Comparison of ENCODE assay signal across 8 cellular contexts in the genomic region with DNA sequence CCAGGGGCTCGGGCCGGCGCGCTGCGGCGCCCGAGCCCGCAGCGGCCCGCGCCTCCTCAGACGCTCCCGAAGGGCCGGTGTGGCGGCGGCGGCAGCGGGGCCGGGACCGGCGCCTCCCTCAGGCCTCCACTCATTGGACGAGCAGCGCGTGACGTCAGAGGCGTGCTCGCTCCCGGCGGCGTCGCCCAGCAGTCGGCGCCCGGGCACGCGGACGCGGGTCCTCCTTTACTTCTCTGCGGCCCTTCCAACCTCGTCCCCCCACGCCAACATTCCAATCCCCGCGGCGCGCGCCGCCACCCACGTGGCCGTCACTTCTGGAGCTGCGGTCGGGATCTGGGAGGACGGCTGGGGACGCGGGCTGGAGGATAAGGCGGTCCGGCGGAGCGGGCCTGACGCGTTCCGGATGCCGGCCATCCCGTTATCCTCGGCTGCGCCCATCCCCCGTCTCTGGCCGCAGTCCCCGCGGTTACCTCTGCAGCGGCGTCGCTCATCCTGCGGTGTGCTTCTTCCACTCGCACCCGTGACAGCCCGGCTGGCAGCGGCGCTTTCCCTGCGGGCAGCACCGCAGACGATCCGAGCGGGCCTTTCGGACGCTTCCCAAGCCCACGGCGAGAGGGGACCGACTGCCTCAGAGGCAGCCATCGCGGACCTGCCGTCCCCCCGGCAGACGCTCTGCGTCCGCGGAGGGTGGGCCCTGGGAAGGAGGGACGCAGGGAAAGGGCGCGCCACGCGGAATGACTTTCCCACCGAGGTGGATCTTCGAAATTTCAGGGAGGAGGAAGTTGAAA. TPM values are rescaled to one million over a fixed set of nuclear protein-coding genes. Genes with fewer than 3 reads are reported as not detected.
DNase-seq lines count a peak whose midpoint lies in the region; ATAC-seq and TF ChIP-seq lines count a peak whose summit lies in the region.

A gene with protein sequence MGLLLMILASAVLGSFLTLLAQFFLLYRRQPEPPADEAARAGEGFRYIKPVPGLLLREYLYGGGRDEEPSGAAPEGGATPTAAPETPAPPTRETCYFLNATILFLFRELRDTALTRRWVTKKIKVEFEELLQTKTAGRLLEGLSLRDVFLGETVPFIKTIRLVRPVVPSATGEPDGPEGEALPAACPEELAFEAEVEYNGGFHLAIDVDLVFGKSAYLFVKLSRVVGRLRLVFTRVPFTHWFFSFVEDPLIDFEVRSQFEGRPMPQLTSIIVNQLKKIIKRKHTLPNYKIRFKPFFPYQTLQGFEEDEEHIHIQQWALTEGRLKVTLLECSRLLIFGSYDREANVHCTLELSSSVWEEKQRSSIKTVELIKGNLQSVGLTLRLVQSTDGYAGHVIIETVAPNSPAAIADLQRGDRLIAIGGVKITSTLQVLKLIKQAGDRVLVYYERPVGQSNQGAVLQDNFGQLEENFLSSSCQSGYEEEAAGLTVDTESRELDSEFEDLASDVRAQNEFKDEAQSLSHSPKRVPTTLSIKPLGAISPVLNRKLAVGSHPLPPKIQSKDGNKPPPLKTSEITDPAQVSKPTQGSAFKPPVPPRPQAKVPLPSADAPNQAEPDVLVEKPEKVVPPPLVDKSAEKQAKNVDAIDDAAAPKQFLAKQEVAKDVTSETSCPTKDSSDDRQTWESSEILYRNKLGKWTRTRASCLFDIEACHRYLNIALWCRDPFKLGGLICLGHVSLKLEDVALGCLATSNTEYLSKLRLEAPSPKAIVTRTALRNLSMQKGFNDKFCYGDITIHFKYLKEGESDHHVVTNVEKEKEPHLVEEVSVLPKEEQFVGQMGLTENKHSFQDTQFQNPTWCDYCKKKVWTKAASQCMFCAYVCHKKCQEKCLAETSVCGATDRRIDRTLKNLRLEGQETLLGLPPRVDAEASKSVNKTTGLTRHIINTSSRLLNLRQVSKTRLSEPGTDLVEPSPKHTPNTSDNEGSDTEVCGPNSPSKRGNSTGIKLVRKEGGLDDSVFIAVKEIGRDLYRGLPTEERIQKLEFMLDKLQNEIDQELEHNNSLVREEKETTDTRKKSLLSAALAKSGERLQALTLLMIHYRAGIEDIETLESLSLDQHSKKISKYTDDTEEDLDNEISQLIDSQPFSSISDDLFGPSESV (minus strand): TSS at position 81 of the 788 bp plus-strand sequence. CDS start 213 bp downstream, outside the sequence.

- H3K27ac Mint-ChIP-seq in activated naive CD8-positive, alpha-beta T cell: peak within 1 kb of the TSS; percentile 86

- H3K9me3 ChIP-seq in osteoblast (ENCODE audit: low read depth, low read length) (no peaks in the 10 kb centered on the region), testis (no peaks in the 10 kb centered on the region)

- H3K27me3 Mint-ChIP-seq in activated naive CD8-positive, alpha-beta T cell: peaks cover 19% of the 10 kb centered on the region

- POLR2A ChIA-PET in GM10248 (lab: Yijun Ruan, JAX): no interaction called here

- WGBS in testis, 2 donors: 0 to 1% methylated on average over 12 to 75 of the region's 103 CpGs

- no peaks in the 10 kb centered on the region for H3K9me3 Mint-ChIP-seq in activated naive CD8-positive, alpha-beta T cell (ENCODE audit: low read depth)

- peak within 1 kb of the TSS; percentile 89 for H3K4me3 ChIP-seq in osteoblast (ENCODE audit: insufficient read depth, low read length)
- H3K4me3 ChIP-seq in testis: peak within 1 kb of the TSS; percentile 78 to 93

- peak within 1 kb of the TSS; percentile 93 for H3K4me2 ChIP-seq in osteoblast (ENCODE audit: insufficient read depth, low read length)

- peak; percentile 90 for ATAC-seq in HG02571 (IDR thresholded peaks at IDR 0.05; ENCODE audit: unreplicated experiment)

- intact Hi-C loops in testis (cut with DNase I; ENCODE audit: low total_unique reads): no loop called here

- H3K27me3 ChIP-seq in osteoblast (ENCODE audit: insufficient read depth, low read length) (peaks cover 33% of the 10 kb centered on the region), testis (no peaks in the 10 kb centered on the region)

- DNase-seq in GM10248 (ENCODE audit: extremely low spot score) (peak; percentile 94), NCI-H1048 (lab: John Stamatoyannopoulos, UW) (peak; percentile 77), SKM-1 treated with dmso at 0.1 percent for 144 hours (lab: John Stamatoyannopoulos, UW; ENCODE audit: unreplicated experiment) (peak; percentile 79), glomerular visceral epithelial cell (ENCODE audit: extremely low spot score) (peak; percentile 91), osteoblast (ENCODE audit: insufficient read length, low spot score, missing footprints) (peak; percentile 98), testis (peak; percentile 97)

- peaks cover 2% of the 10 kb centered on the region for H3K36me3 Mint-ChIP-seq in activated naive CD8-positive, alpha-beta T cell

- H3K4me1 Mint-ChIP-seq in activated naive CD8-positive, alpha-beta T cell (ENCODE audit: low read depth): peaks cover 35% of the 10 kb centered on the region

- H3K4me3 Mint-ChIP-seq in activated naive CD8-positive, alpha-beta T cell: peak within 1 kb of the TSS; percentile 94

- TF ChIP-seq CTCF in GM10248 (IDR thresholded peaks at IDR 0.05; ENCODE audit: control extremely low read depth, extremely low read depth, low read depth, missing control alignments): no peak
- TF ChIP-seq CTCF in osteoblast (IDR thresholded peaks at IDR 0.05; ENCODE audit: extremely low read depth, low read depth, low read length): no peak
- TF ChIP-seq CTCF in testis (IDR thresholded peaks at IDR 0.05): no peak

- H3K27ac ChIP-seq in osteoblast (ENCODE audit: low read depth, low read length): peak within 1 kb of the TSS; percentile 79
- peak within 1 kb of the TSS; percentile 93 to 94 for H3K27ac ChIP-seq in testis

- no peak for TF ChIP-seq POLR2A in testis (IDR thresholded peaks at IDR 0.05)

- CTCF ChIA-PET in GM10248 (lab: Yijun Ruan, JAX): no interaction called here

- peaks cover 23% of the 10 kb centered on the region for H3K4me1 ChIP-seq in osteoblast (ENCODE audit: insufficient read depth, low read length)
- peaks cover 14% of the 10 kb centered on the region for H3K4me1 ChIP-seq in testis

- H2AFZ ChIP-seq in osteoblast (ENCODE audit: low read length): peak within 1 kb of the TSS; percentile 87

- H4K20me1 ChIP-seq in osteoblast (ENCODE audit: insufficient read depth, low read length): peaks cover 37% of the 10 kb centered on the region

- H3K36me3 ChIP-seq in osteoblast (ENCODE audit: insufficient read depth, low read length) (no peaks in the 10 kb centered on the region), testis (ENCODE audit: low read depth, missing control alignments) (no peaks in the 10 kb centered on the region)

- peaks cover 45% of the 10 kb centered on the region for H3K79me2 ChIP-seq in osteoblast (ENCODE audit: insufficient read depth, low read length)

RNA-seq across cellular contexts. Expression of the gene that starts here (rescaled TPM):
- 35.8 and 38.3 TPM in 2 replicates for total RNA-seq in osteoblast
- total RNA-seq in testis: 100 to 1,000 TPM in 1 of 2 donors, 10 to 100 TPM in 1; 49.6 to 120 TPM
- 107 TPM for polyA plus RNA-seq in testis (ENCODE audit: insufficient read depth, low read depth, low replicate concordance)

Comparison
In these comparisons a context has a peak if more than half of its experiments do, and no peak if none do; other contexts are left out.
1. Peak in every context shown above with its lines: DNase-seq, ATAC-seq, H3K4me3 ChIP-seq and H3K27ac ChIP-seq.